In genomic region chr6:139335447-139336210, GRCh38 we compare ENCODE assay signal across 21 cellular contexts. TPM values are rescaled to one million over a fixed set of nuclear protein-coding genes. Genes with fewer than 3 reads are reported as not detected.
DNase-seq lines count a peak whose midpoint lies in the region; ATAC-seq, FAIRE-seq and TF ChIP-seq lines count a peak whose summit lies in the region.
"Had no signal": no experiment of that assay in that cellular context is flagged by ENCODE, and none has a peak within 500 bp of the region (broad histone marks: within the 10 kb centered on the region; RNA-seq: fewer than 3 reads in every experiment).

No MANE protein-coding gene starts in this region.

- no peaks in the 10 kb centered on the region for H3K9me3 ChIP-seq in astrocyte (ENCODE audit: insufficient read depth, low read depth, low read length)
- H3K9me3 ChIP-seq: body of pancreas, prostate gland had no signal

- H3K9ac ChIP-seq in astrocyte (ENCODE audit: low read length), result peak overlapping the region; percentile 48

- TF ChIP-seq CTCF in HL-60 (IDR thresholded peaks at IDR 0.05; ENCODE audit: insufficient read depth, low read length), result no peak
- TF ChIP-seq CTCF in astrocyte (IDR thresholded peaks at IDR 0.05; ENCODE audit: insufficient read depth, low read depth, low read length), result no peak
- peak; percentile 45 for TF ChIP-seq CTCF in foreskin keratinocyte (conservative IDR thresholded peaks at IDR 0.05)
- no peak for TF ChIP-seq CTCF in glutamatergic neuron (IDR thresholded peaks at IDR 0.05; ENCODE audit: partially characterized antibody, unreplicated experiment)

- H2AFZ ChIP-seq in astrocyte (ENCODE audit: low read depth, low read length), result no peak overlapping the region

- H3K27ac ChIP-seq in HL-60 (replicated peaks) (peak overlapping the region; percentile 90), astrocyte (ENCODE audit: low read depth, low read length) (peak overlapping the region; percentile 75), foreskin keratinocyte (peak overlapping the region; percentile 63), skin epidermis (peak overlapping the region in 20 of 21 experiments; percentile 33 to 83 (median 68))
- H3K27ac ChIP-seq: VCaP had no signal

- H3K27me3 ChIP-seq in HL-60 (ENCODE audit: insufficient read depth, poor library complexity, severe bottlenecking) (no peaks in the 10 kb centered on the region), astrocyte (ENCODE audit: insufficient read depth, low read length) (no peaks in the 10 kb centered on the region), foreskin keratinocyte (no peaks in the 10 kb centered on the region)
- H3K27me3 ChIP-seq: body of pancreas had no signal

- peaks cover 14% of the 10 kb centered on the region for H3K4me1 ChIP-seq in astrocyte (ENCODE audit: insufficient read depth, low read length)
- H3K4me1 ChIP-seq in foreskin keratinocyte, result peaks cover 22% of the 10 kb centered on the region
- H3K4me1 ChIP-seq: body of pancreas, prostate gland had no signal

- H3K79me2 ChIP-seq in astrocyte (ENCODE audit: insufficient read depth, low read length), result no peaks in the 10 kb centered on the region

- H3K36me3 Mint-ChIP-seq in astrocyte (ENCODE audit: low read depth, unreplicated experiment) (no peaks in the 10 kb centered on the region), glutamatergic neuron (ENCODE audit: unreplicated experiment) (no peaks in the 10 kb centered on the region)
- peaks cover 1% of the 10 kb centered on the region for H3K36me3 Mint-ChIP-seq in activated CD8-positive, alpha-beta memory T cell treated with anti-CD3 and anti-CD28 coated beads, Interleukin-2, amount 10 ng/mL, durations not matched to agents 7 days and 5 days
- H3K36me3 Mint-ChIP-seq: activated naive CD4-positive, alpha-beta T cell treated with anti-CD3 and anti-CD28 coated beads, Interleukin-2, amount 50 U/mL, for 72 hours; CD4-positive, alpha-beta memory T cell; natural killer cell treated with Interleukin-12 subunit alpha and Interleukin-12 subunit beta and Interleukin-15 and Interleukin-18, amount 100 ng/mL, for 72 hours had no signal

- H3K4me1 Mint-ChIP-seq in astrocyte (ENCODE audit: low read depth, unreplicated experiment) (peaks cover 12% of the 10 kb centered on the region), glutamatergic neuron (ENCODE audit: low read depth, unreplicated experiment) (no peaks in the 10 kb centered on the region)
- no peaks in the 10 kb centered on the region for H3K4me1 Mint-ChIP-seq in activated CD8-positive, alpha-beta memory T cell treated with anti-CD3 and anti-CD28 coated beads, Interleukin-2, amount 10 ng/mL, durations not matched to agents 7 days and 5 days
- H3K4me1 Mint-ChIP-seq: activated CD4-positive, alpha-beta memory T cell treated with anti-CD3 and anti-CD28 coated beads, Interleukin-2, amount 10 ng/mL, durations not matched to agents 7 days and 5 days had no signal

- no peaks in the 10 kb centered on the region for H4K20me1 ChIP-seq in astrocyte (ENCODE audit: insufficient read depth, low read length)

- no peak overlapping the region for H3K4me3 Mint-ChIP-seq in astrocyte (ENCODE audit: unreplicated experiment)
- H3K4me3 Mint-ChIP-seq in activated CD8-positive, alpha-beta memory T cell treated with anti-CD3 and anti-CD28 coated beads, Interleukin-2, amount 10 ng/mL, durations not matched to agents 7 days and 5 days, result no peak overlapping the region
- H3K4me3 Mint-ChIP-seq in glutamatergic neuron (ENCODE audit: unreplicated experiment), result no peak overlapping the region
- H3K4me3 Mint-ChIP-seq: activated CD4-positive, alpha-beta memory T cell treated with anti-CD3 and anti-CD28 coated beads, Interleukin-2, amount 10 ng/mL, durations not matched to agents 7 days and 5 days; activated T-cell treated with anti-CD3 and anti-CD28 coated beads, Interleukin-2, amount 50 U/mL, for 24 hours; CD4-positive, alpha-beta memory T cell; natural killer cell treated with Interleukin-12 subunit alpha and Interleukin-12 subunit beta and Interleukin-15 and Interleukin-18, amount 100 ng/mL, for 72 hours had no signal

- peak; percentile 56 for ATAC-seq in foreskin keratinocyte
- no peak for ATAC-seq in activated CD8-positive, alpha-beta memory T cell treated with anti-CD3 and anti-CD28 coated beads, Interleukin-2, amount 10 ng/mL, durations not matched to agents 7 days and 5 days
- ATAC-seq: activated naive CD4-positive, alpha-beta T cell treated with anti-CD3 and anti-CD28 coated beads, Interleukin-2, amount 50 U/mL, for 72 hours; HepG2; natural killer cell treated with Interleukin-12 subunit alpha and Interleukin-12 subunit beta and Interleukin-15 and Interleukin-18, amount 100 ng/mL, for 72 hours had no signal

- DNase-seq in HL-60 (ENCODE audit: low read depth in 1 of 2, low spot score in 1 of 2) (no peak), astrocyte (ENCODE audit: low read depth) (no peak), foreskin keratinocyte (peak; percentile 72 to 85), RKO (ENCODE audit: low spot score) (no peak), glutamatergic neuron (no peak)
- DNase-seq in stimulated activated CD4-positive, alpha-beta T cell treated with anti-CD3 and anti-CD28 coated beads, Interleukin-4, amount 100 ng/mL, for 4 hours, result no peak
- DNase-seq in activated CD8-positive, alpha-beta memory T cell treated with anti-CD3 and anti-CD28 coated beads, Interleukin-2, amount 10 ng/mL, durations not matched to agents 7 days and 5 days, result no peak
- DNase-seq: activated CD4-positive, alpha-beta memory T cell treated with anti-CD3 and anti-CD28 coated beads, Interleukin-2, amount 10 ng/mL, durations not matched to agents 7 days and 5 days; activated T-cell treated with anti-CD3 and anti-CD28 coated beads, Interleukin-2, amount 50 U/mL, for 24 hours; CD4-positive, alpha-beta memory T cell; cortex of kidney; NCI-H187; stimulated activated naive CD4-positive, alpha-beta T cell treated with Interleukin-2 at 50 U/mL for 16 hours; T-helper 1 cell had no signal

- H3K36me3 ChIP-seq in astrocyte (ENCODE audit: insufficient read depth, low read length), result no peaks in the 10 kb centered on the region
- H3K36me3 ChIP-seq: prostate gland had no signal

- peak overlapping the region; percentile 57 for H3K4me2 ChIP-seq in astrocyte (ENCODE audit: low read length)

- H3K27ac Mint-ChIP-seq in astrocyte (ENCODE audit: unreplicated experiment) (peak overlapping the region; percentile 34), glutamatergic neuron (ENCODE audit: unreplicated experiment) (no peak overlapping the region)
- no peak overlapping the region for H3K27ac Mint-ChIP-seq in activated CD8-positive, alpha-beta memory T cell treated with anti-CD3 and anti-CD28 coated beads, Interleukin-2, amount 10 ng/mL, durations not matched to agents 7 days and 5 days
- H3K27ac Mint-ChIP-seq: activated CD4-positive, alpha-beta memory T cell treated with anti-CD3 and anti-CD28 coated beads, Interleukin-2, amount 10 ng/mL, durations not matched to agents 7 days and 5 days; activated naive CD4-positive, alpha-beta T cell treated with anti-CD3 and anti-CD28 coated beads, Interleukin-2, amount 50 U/mL, for 72 hours; activated T-cell treated with anti-CD3 and anti-CD28 coated beads, Interleukin-2, amount 50 U/mL, for 24 hours had no signal

- no peak for FAIRE-seq in astrocyte (lab: Jason Lieb, UNC)
- FAIRE-seq: HepG2 had no signal

- H3K4me3 ChIP-seq in HL-60 (replicated peaks; ENCODE audit: insufficient read depth, low read length) (no peak overlapping the region), astrocyte (ENCODE audit: insufficient read depth, low read depth, low read length) (no peak overlapping the region), skin epidermis (no peak overlapping the region)
- H3K4me3 ChIP-seq: body of pancreas, prostate gland had no signal

- CTCF ChIA-PET in activated CD8-positive, alpha-beta memory T cell treated with anti-CD3 and anti-CD28 coated beads, Interleukin-2, amount 10 ng/mL, durations not matched to agents 7 days and 5 days (lab: Charles Lee), result interaction anchor here (0.7 to 1.1 kb wide), 3 partner anchors 8 to 89 kb away, joined by 3 read pairs; partner anchors contain the start of gene TXLNB

- peaks cover 1% of the 10 kb centered on the region for H3K9me3 Mint-ChIP-seq in astrocyte (ENCODE audit: unreplicated experiment)
- peaks cover 2% of the 10 kb centered on the region for H3K9me3 Mint-ChIP-seq in activated CD8-positive, alpha-beta memory T cell treated with anti-CD3 and anti-CD28 coated beads, Interleukin-2, amount 10 ng/mL, durations not matched to agents 7 days and 5 days (ENCODE audit: low read depth)
- H3K9me3 Mint-ChIP-seq in glutamatergic neuron (ENCODE audit: unreplicated experiment), result no peaks in the 10 kb centered on the region
- H3K9me3 Mint-ChIP-seq: activated CD4-positive, alpha-beta memory T cell treated with anti-CD3 and anti-CD28 coated beads, Interleukin-2, amount 10 ng/mL, durations not matched to agents 7 days and 5 days; activated naive CD4-positive, alpha-beta T cell treated with anti-CD3 and anti-CD28 coated beads, Interleukin-2, amount 50 U/mL, for 72 hours; activated T-cell treated with anti-CD3 and anti-CD28 coated beads, Interleukin-2, amount 50 U/mL, for 24 hours; CD4-positive, alpha-beta memory T cell; natural killer cell treated with Interleukin-12 subunit alpha and Interleukin-12 subunit beta and Interleukin-15 and Interleukin-18, amount 100 ng/mL, for 72 hours had no signal

- H3K27me3 Mint-ChIP-seq in astrocyte (ENCODE audit: low read depth, unreplicated experiment) (no peaks in the 10 kb centered on the region), glutamatergic neuron (ENCODE audit: unreplicated experiment) (no peaks in the 10 kb centered on the region)
- H3K27me3 Mint-ChIP-seq in activated CD8-positive, alpha-beta memory T cell treated with anti-CD3 and anti-CD28 coated beads, Interleukin-2, amount 10 ng/mL, durations not matched to agents 7 days and 5 days, result no peaks in the 10 kb centered on the region
- H3K27me3 Mint-ChIP-seq: activated CD4-positive, alpha-beta memory T cell treated with anti-CD3 and anti-CD28 coated beads, Interleukin-2, amount 10 ng/mL, durations not matched to agents 7 days and 5 days; activated T-cell treated with anti-CD3 and anti-CD28 coated beads, Interleukin-2, amount 50 U/mL, for 24 hours; CD4-positive, alpha-beta memory T cell; natural killer cell treated with Interleukin-12 subunit alpha and Interleukin-12 subunit beta and Interleukin-15 and Interleukin-18, amount 100 ng/mL, for 72 hours had no signal

RNA-seq across cellular contexts. Expression of gene CITED2, which starts 38.8 kb away (rescaled TPM):
- total RNA-seq in astrocyte (348 and 449 TPM in 2 replicates), foreskin keratinocyte (9.8 and 13.8 TPM in 2 replicates), glutamatergic neuron (ENCODE audit: unreplicated experiment) (66.5 TPM)
- 7.9 and 11.0 TPM in 2 replicates for polyA plus RNA-seq in foreskin keratinocyte
- 100 to 1,000 TPM; 102 to 107 TPM for total RNA-seq in activated CD8-positive, alpha-beta memory T cell treated with anti-CD3 and anti-CD28 coated beads, Interleukin-2, amount 10 ng/mL, durations not matched to agents 7 days and 5 days

RNA-seq across cellular contexts. Expression of gene TXLNB, which starts 43.8 kb away (rescaled TPM):
- total RNA-seq in astrocyte (0.57 and 0.58 TPM in 2 replicates), foreskin keratinocyte (not detected in 2 replicates), glutamatergic neuron (ENCODE audit: unreplicated experiment) (not detected)
- not detected in 2 replicates for polyA plus RNA-seq in foreskin keratinocyte
- under 1 TPM; 0.23 to 0.38 TPM for total RNA-seq in activated CD8-positive, alpha-beta memory T cell treated with anti-CD3 and anti-CD28 coated beads, Interleukin-2, amount 10 ng/mL, durations not matched to agents 7 days and 5 days
- total RNA-seq: body of pancreas, HepG2 had no signal
- polyA plus RNA-seq: HepG2 had no signal

Comparison
In these comparisons a context has a peak if more than half of its experiments do, and no peak if none do; other contexts are left out.
1. DNase-seq: peak in foreskin keratinocyte (2 of 2); none in HL-60 (0 of 2), astrocyte (single experiment), stimulated activated CD4-positive, alpha-beta T cell treated with anti-CD3 and anti-CD28 coated beads, Interleukin-4, amount 100 ng/mL, for 4 hours (0 of 2), RKO (single experiment), activated CD8-positive, alpha-beta memory T cell treated with anti-CD3 and anti-CD28 coated beads, Interleukin-2, amount 10 ng/mL, durations not matched to agents 7 days and 5 days (single experiment) and glutamatergic neuron (single experiment).
2. Peak in every context shown above with its lines, with median percentiles within 50 percentile points of each other: H3K27ac ChIP-seq.